In the genomic region with DNA sequence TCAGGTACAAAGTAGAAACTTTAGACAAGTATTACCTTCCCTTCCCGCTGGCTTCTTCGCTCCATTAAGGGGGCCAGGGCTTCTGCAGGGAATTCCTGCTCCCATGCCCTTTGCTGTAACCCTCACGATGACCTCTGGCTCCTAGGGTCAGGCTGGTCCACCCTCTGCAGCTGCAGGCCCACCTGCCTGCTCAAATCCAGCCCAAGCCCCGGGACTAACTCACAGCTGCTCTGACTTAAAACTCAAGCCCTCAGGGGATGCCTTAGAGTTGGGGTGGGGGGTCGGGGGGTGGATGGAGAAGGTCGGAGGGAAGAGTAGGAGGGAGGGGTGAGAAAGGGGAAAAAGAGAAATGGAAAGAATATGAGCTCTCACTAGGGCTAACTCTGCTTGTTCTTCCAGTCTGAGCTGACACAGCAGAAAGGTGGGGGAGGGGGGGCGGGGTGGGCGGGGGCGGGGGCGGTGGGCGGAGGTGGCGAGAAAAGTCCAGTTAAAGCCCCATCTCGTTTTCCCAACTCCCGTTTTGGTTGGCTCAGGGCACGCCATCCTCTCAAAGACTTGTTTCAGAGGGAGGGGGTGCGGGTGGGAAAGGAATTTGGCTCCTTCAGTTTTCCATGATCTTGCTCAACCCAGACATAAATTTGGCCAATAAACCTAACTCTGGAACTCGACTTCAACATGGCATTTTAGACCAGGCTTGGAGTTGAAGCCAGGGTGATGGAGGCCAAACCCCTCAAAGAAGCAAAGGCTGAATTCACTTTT, we compare ENCODE assay signal across 9 cellular contexts. TPM values are rescaled to one million over a fixed set of nuclear protein-coding genes. Genes with fewer than 3 reads are reported as not detected.
DNase-seq lines count a peak whose midpoint lies in the region; ATAC-seq and TF ChIP-seq lines count a peak whose summit lies in the region.
"Had no signal": no experiment of that assay in that cellular context is flagged by ENCODE, and none has a peak within 500 bp of the region (broad histone marks: within the 10 kb centered on the region; RNA-seq: fewer than 3 reads in every experiment).

No MANE protein-coding gene starts in this region.

- H3K9ac ChIP-seq in neural progenitor cell: no peak overlapping the region

- WGBS in esophagus squamous epithelium, 2 donors: 18 to 31% methylated on average over 10 to 12 of the region's 17 CpGs

- no peak for ATAC-seq in GM19397 (IDR thresholded peaks at IDR 0.05; ENCODE audit: unreplicated experiment)
- ATAC-seq: HCT116 had no signal

- H3K36me3 Mint-ChIP-seq in neural progenitor cell: no peaks in the 10 kb centered on the region

- no peak for TF ChIP-seq POLR2A in esophagus squamous epithelium (IDR thresholded peaks at IDR 0.05)

- H3K4me2 ChIP-seq in neural progenitor cell: peak overlapping the region; percentile 96

- intact Hi-C loops in esophagus squamous epithelium (cut with DNase I): loop anchor here (10.0 kb wide), 1 partner anchor 454 kb away; no protein-coding TSS in a partner anchor

- H3F3A ChIP-seq in neural progenitor cell (ENCODE audit: low read depth): peaks cover 52% of the 10 kb centered on the region

- H3K4me3 Mint-ChIP-seq in neural progenitor cell: peak overlapping the region; percentile 94

- H3K9me3 ChIP-seq in esophagus squamous epithelium (no peaks in the 10 kb centered on the region), neural progenitor cell (ENCODE audit: low read depth) (no peaks in the 10 kb centered on the region)

- H2AFZ ChIP-seq in neural progenitor cell (replicated peaks): no peak overlapping the region

- peak overlapping the region; percentile 55 for H3K27ac Mint-ChIP-seq in neural progenitor cell

- peaks cover 0 to 65% (median 0%) of the 10 kb centered on the region in 4 donors for H3K27me3 ChIP-seq in esophagus squamous epithelium
- no peaks in the 10 kb centered on the region for H3K27me3 ChIP-seq in neural progenitor cell

- peaks cover 13% of the 10 kb centered on the region for H3K27me3 Mint-ChIP-seq in neural progenitor cell (ENCODE audit: insufficient read depth, low read depth)

- H3K36me3 ChIP-seq in esophagus squamous epithelium: peaks cover 0 to 15% (median 0%) of the 10 kb centered on the region in 3 donors
- peaks cover 8% of the 10 kb centered on the region for H3K36me3 ChIP-seq in neural progenitor cell

- no peak for TF ChIP-seq CTCF in esophagus squamous epithelium (IDR thresholded peaks at IDR 0.05)
- no peak for TF ChIP-seq CTCF in neural progenitor cell (IDR thresholded peaks at IDR 0.05)

- peaks cover 34 to 100% (median 44%) of the 10 kb centered on the region in 3 donors for H3K4me1 ChIP-seq in esophagus squamous epithelium
- peaks cover 39% of the 10 kb centered on the region for H3K4me1 ChIP-seq in neural progenitor cell

- H3K79me2 ChIP-seq in neural progenitor cell (ENCODE audit: low read depth): peaks cover 49% of the 10 kb centered on the region

- DNase-seq in AG08395 (ENCODE audit: low spot score) (peak; percentile 69), NCI-H2227 (lab: John Stamatoyannopoulos, UW; ENCODE audit: unreplicated experiment) (peak; percentile 59), esophagus squamous epithelium (lab: John Stamatoyannopoulos, UW) (no peak), neural progenitor cell (ENCODE audit: low spot score) (peak; percentile 83), SHP77 (lab: John Stamatoyannopoulos, UW) (no peak), midbrain (lab: John Stamatoyannopoulos, UW) (no peak), DMS153 (lab: John Stamatoyannopoulos, UW) (no peak)

- H3K27ac ChIP-seq in esophagus squamous epithelium (peak overlapping the region; percentile 73 to 94 (median 89)), neural progenitor cell (peak overlapping the region; percentile 58)

- H4K20me1 ChIP-seq in neural progenitor cell (ENCODE audit: low read depth): peaks cover 60% of the 10 kb centered on the region

- H3K4me1 Mint-ChIP-seq in neural progenitor cell: peaks cover 50% of the 10 kb centered on the region

- H3K4me3 ChIP-seq in esophagus squamous epithelium: peak overlapping the region; percentile 13 to 71 (median 65)
- H3K4me3 ChIP-seq in neural progenitor cell: peak overlapping the region; percentile 80

- H3K9me3 Mint-ChIP-seq in neural progenitor cell: no peaks in the 10 kb centered on the region

RNA-seq across cellular contexts. Expression of a gene that starts 4.7 kb away (rescaled TPM):
- total RNA-seq in esophagus squamous epithelium (100 to 1,000 TPM in 2 of 4 donors, 10 to 100 TPM in 2; 26.9 to 899 (median 95.4) TPM), neural progenitor cell (ENCODE audit: low replicate concordance) (150 and 249 TPM in 2 replicates)

RNA-seq across cellular contexts. Expression of a gene that starts 57.4 kb away (rescaled TPM):
- total RNA-seq in esophagus squamous epithelium (100 to 1,000 TPM; 113 to 207 (median 167) TPM), neural progenitor cell (ENCODE audit: low replicate concordance) (371 and 935 TPM in 2 replicates)

Comparison
In these comparisons a context has a peak if more than half of its experiments do, and no peak if none do; other contexts are left out.
1. DNase-seq: peak in AG08395 (single experiment), NCI-H2227 (single experiment) and neural progenitor cell (single experiment); none in esophagus squamous epithelium (single experiment), SHP77 (0 of 2), midbrain (single experiment) and DMS153 (single experiment).